Comparison of ENCODE assay signal across 25 cellular contexts in genomic region chr1:111582016-111582415, GRCh38.
"Had no signal": no experiment of that assay in that cellular context is flagged by ENCODE, and none has a peak within 500 bp of the region (broad histone marks: within the 10 kb centered on the region; RNA-seq: fewer than 3 reads in every experiment).

No MANE protein-coding gene starts in this region.

- H3K4me3 ChIP-seq: heart left ventricle, lower lobe of right lung, skin epidermis had no signal

- H3K4me3 Mint-ChIP-seq: activated CD4-positive, alpha-beta memory T cell treated with anti-CD3 and anti-CD28 coated beads for 36 hours; activated CD4-positive, alpha-beta T cell treated with anti-CD3 and anti-CD28 coated beads, Interleukin-2, amount 10 ng/mL, durations not matched to agents 24 days and 14 days; activated T-cell treated with anti-CD3 and anti-CD28 coated beads, Interleukin-2, amount 50 U/mL, for 4 hours; natural killer cell treated with Interleukin-12 subunit alpha and Interleukin-12 subunit beta and Interleukin-15 and Interleukin-18, amount 100 ng/mL, for 72 hours; stimulated activated effector memory CD8-positive, alpha-beta T cell treated with anti-CD3 and anti-CD28 coated beads, Interleukin-12 subunit alpha, Interleukin-12 subunit beta, amount 100 ng/mL, for 72 hours; stimulated activated naive CD8-positive, alpha-beta T cell treated with anti-CD3 and anti-CD28 coated beads, Interleukin-15, amount 100 ng/mL, for 72 hours; T-helper 17 cell had no signal

- H3K9me3 Mint-ChIP-seq: activated CD4-positive, alpha-beta memory T cell treated with anti-CD3 and anti-CD28 coated beads for 36 hours; activated T-cell treated with anti-CD3 and anti-CD28 coated beads, Interleukin-2, amount 50 U/mL, for 4 hours; activated T-helper 2 cell treated with anti-CD3 and anti-CD28 coated beads, Interferon-gamma antibody, Interleukin-2, Interleukin-4, amounts not matched to agents 10 μg/mL and 5 μg/mL and 100 μg/mL, durations not matched to agents 14 hours and 24 hours and 36 hours; immature natural killer cell; natural killer cell treated with Interleukin-12 subunit alpha and Interleukin-12 subunit beta and Interleukin-15 and Interleukin-18, amount 100 ng/mL, for 72 hours; stimulated activated effector memory CD8-positive, alpha-beta T cell treated with anti-CD3 and anti-CD28 coated beads, Interleukin-12 subunit alpha, Interleukin-12 subunit beta, amount 100 ng/mL, for 72 hours; stimulated activated naive CD8-positive, alpha-beta T cell treated with anti-CD3 and anti-CD28 coated beads, Interleukin-15, amount 100 ng/mL, for 72 hours had no signal

- H3K36me3 ChIP-seq: brain microvascular endothelial cell, heart left ventricle, lower lobe of right lung had no signal

- DNase-seq: activated CD4-positive, alpha-beta memory T cell treated with anti-CD3 and anti-CD28 coated beads for 36 hours; activated CD4-positive, alpha-beta T cell treated with anti-CD3 and anti-CD28 coated beads, Interleukin-2, amount 10 ng/mL, durations not matched to agents 24 days and 14 days; activated CD4-positive, CD25-positive, alpha-beta regulatory T cell treated with anti-CD3 and anti-CD28 coated beads, Interleukin-2, amount 50 U/mL, for 72 hours; activated naive CD4-positive, alpha-beta T cell treated with Interleukin-2 at 50 U/mL for 16 hours; activated T-cell treated with anti-CD3 and anti-CD28 coated beads, Interleukin-2, amount 50 U/mL, for 4 hours; amniotic stem cell; brain microvascular endothelial cell; foreskin fibroblast; heart left ventricle; hypothalamus; immature natural killer cell; kidney; lower lobe of right lung; mesenchymal stem cell; posterior cingulate gyrus; stimulated activated CD4-positive, alpha-beta T cell treated with anti-CD3 and anti-CD28 coated beads, Interleukin-4, amount 100 ng/mL, for 24 hours; stimulated activated naive CD8-positive, alpha-beta T cell treated with anti-CD3 and anti-CD28 coated beads, Interleukin-15, amount 100 ng/mL, for 72 hours; substantia nigra; T-helper 17 cell had no signal

- H3K4me1 Mint-ChIP-seq: stimulated activated naive CD8-positive, alpha-beta T cell treated with anti-CD3 and anti-CD28 coated beads, Interleukin-15, amount 100 ng/mL, for 72 hours had no signal

- H3K27ac Mint-ChIP-seq: activated CD4-positive, alpha-beta memory T cell treated with anti-CD3 and anti-CD28 coated beads for 36 hours; activated CD4-positive, alpha-beta T cell treated with anti-CD3 and anti-CD28 coated beads, Interleukin-2, amount 10 ng/mL, durations not matched to agents 24 days and 14 days; activated T-helper 2 cell treated with anti-CD3 and anti-CD28 coated beads, Interferon-gamma antibody, Interleukin-2, Interleukin-4, amounts not matched to agents 10 μg/mL and 5 μg/mL and 100 μg/mL, durations not matched to agents 14 hours and 24 hours and 36 hours; stimulated activated effector memory CD8-positive, alpha-beta T cell treated with anti-CD3 and anti-CD28 coated beads, Interleukin-12 subunit alpha, Interleukin-12 subunit beta, amount 100 ng/mL, for 72 hours; stimulated activated naive CD8-positive, alpha-beta T cell treated with anti-CD3 and anti-CD28 coated beads, Interleukin-15, amount 100 ng/mL, for 72 hours; T-helper 17 cell had no signal

- ATAC-seq: activated T-cell treated with anti-CD3 and anti-CD28 coated beads, Interleukin-2, amount 50 U/mL, for 4 hours; esophagus mucosa; lower lobe of right lung; natural killer cell treated with Interleukin-12 subunit alpha and Interleukin-12 subunit beta and Interleukin-15 and Interleukin-18, amount 100 ng/mL, for 72 hours; SK-N-SH treated with all-trans-retinoic acid at 6 μM for 48 hours; stimulated activated effector memory CD8-positive, alpha-beta T cell treated with anti-CD3 and anti-CD28 coated beads, Interleukin-12 subunit alpha, Interleukin-12 subunit beta, amount 100 ng/mL, for 72 hours; stimulated activated naive CD8-positive, alpha-beta T cell treated with anti-CD3 and anti-CD28 coated beads, Interleukin-15, amount 100 ng/mL, for 72 hours; T-helper 17 cell had no signal

- H3K9me3 ChIP-seq: heart left ventricle, lower lobe of right lung had no signal

- H3K27ac ChIP-seq: brain microvascular endothelial cell, skin epidermis had no signal

- H3K36me3 Mint-ChIP-seq: activated CD4-positive, alpha-beta memory T cell treated with anti-CD3 and anti-CD28 coated beads for 36 hours; immature natural killer cell; natural killer cell treated with Interleukin-12 subunit alpha and Interleukin-12 subunit beta and Interleukin-15 and Interleukin-18, amount 100 ng/mL, for 72 hours; stimulated activated effector memory CD8-positive, alpha-beta T cell treated with anti-CD3 and anti-CD28 coated beads, Interleukin-12 subunit alpha, Interleukin-12 subunit beta, amount 100 ng/mL, for 72 hours had no signal

- H3K27me3 ChIP-seq: brain microvascular endothelial cell, heart left ventricle had no signal

- H3K27me3 Mint-ChIP-seq: activated CD4-positive, alpha-beta memory T cell treated with anti-CD3 and anti-CD28 coated beads for 36 hours; activated CD4-positive, alpha-beta T cell treated with anti-CD3 and anti-CD28 coated beads, Interleukin-2, amount 10 ng/mL, durations not matched to agents 24 days and 14 days; natural killer cell treated with Interleukin-12 subunit alpha and Interleukin-12 subunit beta and Interleukin-15 and Interleukin-18, amount 100 ng/mL, for 72 hours; stimulated activated naive CD8-positive, alpha-beta T cell treated with anti-CD3 and anti-CD28 coated beads, Interleukin-15, amount 100 ng/mL, for 72 hours; T-helper 17 cell had no signal
